ENCODE assay signal across 1 cellular context in the genomic region with DNA sequence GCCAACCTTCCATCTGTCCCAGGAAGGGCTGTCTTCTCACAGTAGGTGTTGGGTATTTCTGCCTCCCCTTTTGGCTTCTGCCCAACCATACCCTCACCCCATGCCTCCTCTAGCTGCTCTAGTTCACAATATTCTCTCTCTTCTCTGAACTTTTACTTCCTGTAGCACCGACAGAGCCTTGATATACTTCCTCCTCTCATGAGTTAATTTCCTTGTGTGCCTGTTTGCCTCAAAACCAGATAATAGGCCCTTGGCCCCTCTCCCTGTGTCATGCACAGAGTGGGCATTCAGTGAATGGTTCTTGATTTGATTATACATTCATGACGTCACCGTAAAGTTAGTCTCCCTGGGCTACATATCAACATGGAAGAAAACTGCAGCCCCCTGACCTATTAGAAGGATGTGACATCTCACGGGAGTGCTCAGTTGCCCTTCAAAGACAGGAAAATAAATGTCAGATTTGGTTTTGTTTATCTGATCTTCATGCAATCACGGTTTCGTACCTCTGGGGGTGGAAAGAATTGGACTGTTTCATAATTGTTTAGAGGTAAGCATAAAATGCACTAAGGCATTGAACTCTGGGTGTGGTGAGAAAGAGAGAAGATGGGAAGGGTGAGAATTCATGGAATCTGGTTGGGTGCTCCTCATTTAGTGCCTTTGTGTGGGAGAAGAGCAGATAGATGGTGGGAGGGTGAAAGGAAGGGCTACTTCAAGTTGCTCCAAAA.
TF ChIP-seq lines count a peak whose summit lies in the region.

No MANE protein-coding gene starts in this region.

TF ChIP-seq in K562, 482 proteins besides CTCF, POLR2A, EP300 and RAD21:
- TF ChIP-seq NELFE (IDR thresholded peaks at IDR 0.05; ENCODE audit: insufficient read depth, insufficient read length) (no peak), ATF1 (CRISPR knock-in tag; IDR thresholded peaks at IDR 0.05) (no peak), ATF1 (tag; IDR thresholded peaks at IDR 0.05) (peak; percentile 39; the same call in 1 of the 2 replicates), SAP30 (IDR thresholded peaks at IDR 0.05; ENCODE audit: borderline replicate concordance, insufficient read depth, low read depth, low read length, poor library complexity, severe bottlenecking) (no peak), GATA2 (CRISPR knock-in tag; IDR thresholded peaks at IDR 0.05) (no peak), MCM7 (IDR thresholded peaks at IDR 0.05) (no peak)
- TF ChIP-seq, protein P1, sequence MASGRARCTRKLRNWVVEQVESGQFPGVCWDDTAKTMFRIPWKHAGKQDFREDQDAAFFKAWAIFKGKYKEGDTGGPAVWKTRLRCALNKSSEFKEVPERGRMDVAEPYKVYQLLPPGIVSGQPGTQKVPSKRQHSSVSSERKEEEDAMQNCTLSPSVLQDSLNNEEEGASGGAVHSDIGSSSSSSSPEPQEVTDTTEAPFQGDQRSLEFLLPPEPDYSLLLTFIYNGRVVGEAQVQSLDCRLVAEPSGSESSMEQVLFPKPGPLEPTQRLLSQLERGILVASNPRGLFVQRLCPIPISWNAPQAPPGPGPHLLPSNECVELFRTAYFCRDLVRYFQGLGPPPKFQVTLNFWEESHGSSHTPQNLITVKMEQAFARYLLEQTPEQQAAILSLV (tag; IDR thresholded peaks at IDR 0.05), result no peak
- TF ChIP-seq, protein P2, sequence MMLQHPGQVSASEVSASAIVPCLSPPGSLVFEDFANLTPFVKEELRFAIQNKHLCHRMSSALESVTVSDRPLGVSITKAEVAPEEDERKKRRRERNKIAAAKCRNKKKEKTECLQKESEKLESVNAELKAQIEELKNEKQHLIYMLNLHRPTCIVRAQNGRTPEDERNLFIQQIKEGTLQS (IDR thresholded peaks at IDR 0.05), result peak; percentile 19; the same call in 1 of the 2 replicates
- TF ChIP-seq, protein P2 (CRISPR knock-in tag; conservative IDR thresholded peaks at IDR 0.05), result no peak
- TF ChIP-seq, protein P3, sequence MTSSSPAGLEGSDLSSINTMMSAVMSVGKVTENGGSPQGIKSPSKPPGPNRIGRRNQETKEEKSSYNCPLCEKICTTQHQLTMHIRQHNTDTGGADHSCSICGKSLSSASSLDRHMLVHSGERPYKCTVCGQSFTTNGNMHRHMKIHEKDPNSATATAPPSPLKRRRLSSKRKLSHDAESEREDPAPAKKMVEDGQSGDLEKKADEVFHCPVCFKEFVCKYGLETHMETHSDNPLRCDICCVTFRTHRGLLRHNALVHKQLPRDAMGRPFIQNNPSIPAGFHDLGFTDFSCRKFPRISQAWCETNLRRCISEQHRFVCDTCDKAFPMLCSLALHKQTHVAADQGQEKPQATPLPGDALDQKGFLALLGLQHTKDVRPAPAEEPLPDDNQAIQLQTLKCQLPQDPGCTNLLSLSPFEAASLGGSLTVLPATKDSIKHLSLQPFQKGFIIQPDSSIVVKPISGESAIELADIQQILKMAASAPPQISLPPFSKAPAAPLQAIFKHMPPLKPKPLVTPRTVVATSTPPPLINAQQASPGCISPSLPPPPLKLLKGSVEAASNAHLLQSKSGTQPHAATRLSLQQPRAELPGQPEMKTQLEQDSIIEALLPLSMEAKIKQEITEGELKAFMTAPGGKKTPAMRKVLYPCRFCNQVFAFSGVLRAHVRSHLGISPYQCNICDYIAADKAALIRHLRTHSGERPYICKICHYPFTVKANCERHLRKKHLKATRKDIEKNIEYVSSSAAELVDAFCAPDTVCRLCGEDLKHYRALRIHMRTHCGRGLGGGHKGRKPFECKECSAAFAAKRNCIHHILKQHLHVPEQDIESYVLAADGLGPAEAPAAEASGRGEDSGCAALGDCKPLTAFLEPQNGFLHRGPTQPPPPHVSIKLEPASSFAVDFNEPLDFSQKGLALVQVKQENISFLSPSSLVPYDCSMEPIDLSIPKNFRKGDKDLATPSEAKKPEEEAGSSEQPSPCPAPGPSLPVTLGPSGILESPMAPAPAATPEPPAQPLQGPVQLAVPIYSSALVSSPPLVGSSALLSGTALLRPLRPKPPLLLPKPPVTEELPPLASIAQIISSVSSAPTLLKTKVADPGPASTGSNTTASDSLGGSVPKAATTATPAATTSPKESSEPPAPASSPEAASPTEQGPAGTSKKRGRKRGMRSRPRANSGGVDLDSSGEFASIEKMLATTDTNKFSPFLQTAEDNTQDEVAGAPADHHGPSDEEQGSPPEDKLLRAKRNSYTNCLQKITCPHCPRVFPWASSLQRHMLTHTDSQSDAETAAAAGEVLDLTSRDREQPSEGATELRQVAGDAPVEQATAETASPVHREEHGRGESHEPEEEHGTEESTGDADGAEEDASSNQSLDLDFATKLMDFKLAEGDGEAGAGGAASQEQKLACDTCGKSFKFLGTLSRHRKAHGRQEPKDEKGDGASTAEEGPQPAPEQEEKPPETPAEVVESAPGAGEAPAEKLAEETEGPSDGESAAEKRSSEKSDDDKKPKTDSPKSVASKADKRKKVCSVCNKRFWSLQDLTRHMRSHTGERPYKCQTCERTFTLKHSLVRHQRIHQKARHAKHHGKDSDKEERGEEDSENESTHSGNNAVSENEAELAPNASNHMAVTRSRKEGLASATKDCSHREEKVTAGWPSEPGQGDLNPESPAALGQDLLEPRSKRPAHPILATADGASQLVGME (CRISPR knock-in tag; IDR thresholded peaks at IDR 0.05), result no peak
